Comparison of ENCODE assay signal across 1 cellular context in the genomic region with DNA sequence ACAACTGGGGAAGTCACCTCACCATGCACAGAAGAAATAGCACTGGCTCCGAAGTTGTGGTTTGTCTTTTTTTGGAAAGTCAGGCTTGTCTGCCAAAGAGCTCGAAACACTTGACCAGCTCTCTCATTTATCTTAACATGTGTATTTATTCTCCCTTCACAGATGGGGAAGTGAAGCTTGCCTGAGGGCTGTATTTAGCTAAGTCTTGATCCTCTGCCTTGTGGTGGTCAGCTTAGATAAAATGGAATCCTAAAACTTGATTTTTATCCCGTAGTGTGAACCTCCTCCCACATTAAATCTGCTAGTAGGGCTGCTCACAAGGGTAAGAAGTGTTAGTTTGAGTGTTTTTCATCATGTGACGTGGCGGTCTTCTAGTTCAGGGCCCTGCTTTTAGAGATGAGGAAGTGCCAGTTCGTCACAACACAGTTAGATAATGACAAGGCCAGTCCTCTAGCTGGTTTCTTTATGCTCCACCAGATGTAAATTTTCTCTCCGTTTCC.
TF ChIP-seq lines count a peak whose summit lies in the region.

No MANE protein-coding gene starts in this region.

TF ChIP-seq in GM12878, 131 proteins besides CTCF, POLR2A, EP300 and RAD21 (continues in another document):
- TF ChIP-seq NBN (IDR thresholded peaks at IDR 0.05) (peak; percentile 60; the same call in 1 of the 2 replicates), SRF (IDR thresholded peaks at IDR 0.05; ENCODE audit: low read depth in 2 of 2, low read length in 2 of 2) (no peak), NFXL1 (IDR thresholded peaks at IDR 0.05; ENCODE audit: borderline replicate concordance) (no peak), TCF3 (IDR thresholded peaks at IDR 0.05; ENCODE audit: borderline replicate concordance, insufficient read depth, low read depth, low read length) (no peak), SKIL (IDR thresholded peaks at IDR 0.05; ENCODE audit: low read depth, poor library complexity, severe bottlenecking) (peak; percentile 77), CBX3 (IDR thresholded peaks at IDR 0.05; ENCODE audit: borderline replicate concordance, low read depth) (no peak), ZNF217 (IDR thresholded peaks at IDR 0.05) (0 out of 2 replicates have a peak, but pooled peaks have one; percentile 49), NFIC (IDR thresholded peaks at IDR 0.05; ENCODE audit: low read depth, low read length) (peak; percentile 53; the same call in 1 of the 2 replicates), CREB1 (IDR thresholded peaks at IDR 0.05; ENCODE audit: low read depth) (peak; percentile 92), SPI1 (IDR thresholded peaks at IDR 0.05; ENCODE audit: borderline replicate concordance, insufficient read depth, low read depth, low read length) (peak; percentile 94), BHLHE40 (IDR thresholded peaks at IDR 0.05; ENCODE audit: borderline replicate concordance in 1 of 2, low read depth in 2 of 2, low read length in 1 of 2) (peak; percentile 27 to 57; a peak in 1 of 4 replicates), POU2F2 (IDR thresholded peaks at IDR 0.05; ENCODE audit: borderline replicate concordance, low read depth, low read length) (0 out of 3 replicates have a peak, but pooled peaks have one; percentile 38), USF2 (IDR thresholded peaks at IDR 0.05; ENCODE audit: borderline replicate concordance, low read depth, low read length) (peak; percentile 31; the same call in 1 of the 2 replicates), PKNOX1 (IDR thresholded peaks at IDR 0.05) (peak; percentile 58; the same call in 1 of the 2 replicates), BACH1 (IDR thresholded peaks at IDR 0.05; ENCODE audit: borderline replicate concordance) (no peak; the same call in 1 of the 2 replicates), ETV6 (conservative IDR thresholded peaks at IDR 0.05 in 1 of 2, IDR thresholded peaks at IDR 0.05 in 1 of 2; ENCODE audit: borderline replicate concordance in 1 of 2, low read depth in 1 of 2) (peak in 1 of 2 experiments; percentile 43; a peak in 1 of 4 replicates), ESRRA (IDR thresholded peaks at IDR 0.05; ENCODE audit: low read length) (no peak), PML (IDR thresholded peaks at IDR 0.05; ENCODE audit: low read length) (peak; percentile 66; the same call in 1 of the 2 replicates), IKZF1 (conservative IDR thresholded peaks at IDR 0.05) (peak; percentile 62), CEBPB (IDR thresholded peaks at IDR 0.05; ENCODE audit: borderline replicate concordance in 1 of 2, low read depth in 2 of 2, low read length in 2 of 2) (peak in 1 of 2 experiments; percentile 32; a peak in 1 of 4 replicates), PAX8 (IDR thresholded peaks at IDR 0.05) (no peak), FOXM1 (IDR thresholded peaks at IDR 0.05; ENCODE audit: low read depth, low read length) (peak; percentile 41; the same call in 1 of the 2 replicates), TBL1XR1 (IDR thresholded peaks at IDR 0.05; ENCODE audit: low read depth, low read length) (0 out of 2 replicates have a peak, but pooled peaks have one; percentile 33), DPF2 (IDR thresholded peaks at IDR 0.05) (peak; percentile 63; the same call in 1 of the 2 replicates), ZBTB33 (IDR thresholded peaks at IDR 0.05) (no peak), RELB (IDR thresholded peaks at IDR 0.05; ENCODE audit: low read depth) (peak; percentile 53; the same call in 1 of the 2 replicates), GATAD2B (conservative IDR thresholded peaks at IDR 0.05; ENCODE audit: low read depth) (0 out of 2 replicates have a peak, but pooled peaks have one; percentile 21), POLR2AphosphoS5 (IDR thresholded peaks at IDR 0.05; ENCODE audit: low read length) (peak; percentile 57), MTA3 (IDR thresholded peaks at IDR 0.05; ENCODE audit: borderline replicate concordance, low read length) (peak; percentile 75; the same call in 1 of the 2 replicates), TAF1 (IDR thresholded peaks at IDR 0.05; ENCODE audit: borderline replicate concordance, low read depth, low read length) (peak; percentile 59; the same call in 1 of the 2 replicates), MEF2A (IDR thresholded peaks at IDR 0.05; ENCODE audit: insufficient read depth, low read depth, low read length) (peak; percentile 76), PAX5 (IDR thresholded peaks at IDR 0.05; ENCODE audit: borderline replicate concordance, low read depth, low read length) (peak; percentile 34; the same call in 1 of the 2 replicates), BRCA1 (IDR thresholded peaks at IDR 0.05; ENCODE audit: low read depth, low read length) (no peak), MEF2B (IDR thresholded peaks at IDR 0.05; ENCODE audit: partially characterized antibody, poor library complexity, severe bottlenecking) (peak; percentile 68), IKZF2 (IDR thresholded peaks at IDR 0.05) (peak; percentile 40 to 69; a peak in 1 of 4 replicates), CBX5 (IDR thresholded peaks at IDR 0.05; ENCODE audit: low read depth) (peak; percentile 18; the same call in 1 of the 2 replicates), EZH2 (IDR thresholded peaks at IDR 0.05; ENCODE audit: borderline replicate concordance, control insufficient read depth, low read depth, low read length) (no peak), SMAD5 (IDR thresholded peaks at IDR 0.05; ENCODE audit: low read depth) (no peak)
- TF ChIP-seq, protein P1, sequence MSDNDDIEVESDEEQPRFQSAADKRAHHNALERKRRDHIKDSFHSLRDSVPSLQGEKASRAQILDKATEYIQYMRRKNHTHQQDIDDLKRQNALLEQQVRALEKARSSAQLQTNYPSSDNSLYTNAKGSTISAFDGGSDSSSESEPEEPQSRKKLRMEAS (IDR thresholded peaks at IDR 0.05; ENCODE audit: low read depth, low read length), result no peak
- TF ChIP-seq, protein P2, sequence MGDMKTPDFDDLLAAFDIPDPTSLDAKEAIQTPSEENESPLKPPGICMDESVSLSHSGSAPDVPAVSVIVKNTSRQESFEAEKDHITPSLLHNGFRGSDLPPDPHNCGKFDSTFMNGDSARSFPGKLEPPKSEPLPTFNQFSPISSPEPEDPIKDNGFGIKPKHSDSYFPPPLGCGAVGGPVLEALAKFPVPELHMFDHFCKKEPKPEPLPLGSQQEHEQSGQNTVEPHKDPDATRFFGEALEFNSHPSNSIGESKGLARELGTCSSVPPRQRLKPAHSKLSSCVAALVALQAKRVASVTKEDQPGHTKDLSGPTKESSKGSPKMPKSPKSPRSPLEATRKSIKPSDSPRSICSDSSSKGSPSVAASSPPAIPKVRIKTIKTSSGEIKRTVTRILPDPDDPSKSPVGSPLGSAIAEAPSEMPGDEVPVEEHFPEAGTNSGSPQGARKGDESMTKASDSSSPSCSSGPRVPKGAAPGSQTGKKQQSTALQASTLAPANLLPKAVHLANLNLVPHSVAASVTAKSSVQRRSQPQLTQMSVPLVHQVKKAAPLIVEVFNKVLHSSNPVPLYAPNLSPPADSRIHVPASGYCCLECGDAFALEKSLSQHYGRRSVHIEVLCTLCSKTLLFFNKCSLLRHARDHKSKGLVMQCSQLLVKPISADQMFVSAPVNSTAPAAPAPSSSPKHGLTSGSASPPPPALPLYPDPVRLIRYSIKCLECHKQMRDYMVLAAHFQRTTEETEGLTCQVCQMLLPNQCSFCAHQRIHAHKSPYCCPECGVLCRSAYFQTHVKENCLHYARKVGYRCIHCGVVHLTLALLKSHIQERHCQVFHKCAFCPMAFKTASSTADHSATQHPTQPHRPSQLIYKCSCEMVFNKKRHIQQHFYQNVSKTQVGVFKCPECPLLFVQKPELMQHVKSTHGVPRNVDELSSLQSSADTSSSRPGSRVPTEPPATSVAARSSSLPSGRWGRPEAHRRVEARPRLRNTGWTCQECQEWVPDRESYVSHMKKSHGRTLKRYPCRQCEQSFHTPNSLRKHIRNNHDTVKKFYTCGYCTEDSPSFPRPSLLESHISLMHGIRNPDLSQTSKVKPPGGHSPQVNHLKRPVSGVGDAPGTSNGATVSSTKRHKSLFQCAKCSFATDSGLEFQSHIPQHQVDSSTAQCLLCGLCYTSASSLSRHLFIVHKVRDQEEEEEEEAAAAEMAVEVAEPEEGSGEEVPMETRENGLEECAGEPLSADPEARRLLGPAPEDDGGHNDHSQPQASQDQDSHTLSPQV (IDR thresholded peaks at IDR 0.05), result no peak
- TF ChIP-seq, protein P3, sequence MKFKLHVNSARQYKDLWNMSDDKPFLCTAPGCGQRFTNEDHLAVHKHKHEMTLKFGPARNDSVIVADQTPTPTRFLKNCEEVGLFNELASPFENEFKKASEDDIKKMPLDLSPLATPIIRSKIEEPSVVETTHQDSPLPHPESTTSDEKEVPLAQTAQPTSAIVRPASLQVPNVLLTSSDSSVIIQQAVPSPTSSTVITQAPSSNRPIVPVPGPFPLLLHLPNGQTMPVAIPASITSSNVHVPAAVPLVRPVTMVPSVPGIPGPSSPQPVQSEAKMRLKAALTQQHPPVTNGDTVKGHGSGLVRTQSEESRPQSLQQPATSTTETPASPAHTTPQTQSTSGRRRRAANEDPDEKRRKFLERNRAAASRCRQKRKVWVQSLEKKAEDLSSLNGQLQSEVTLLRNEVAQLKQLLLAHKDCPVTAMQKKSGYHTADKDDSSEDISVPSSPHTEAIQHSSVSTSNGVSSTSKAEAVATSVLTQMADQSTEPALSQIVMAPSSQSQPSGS (IDR thresholded peaks at IDR 0.05; ENCODE audit: low read length), result peak; percentile 60
